ENCODE assay signal across 1 cellular context in genomic region chr16:30113031-30113710, GRCh38.
A peak's percentile ranks its signal among the peaks of the same experiment; 100 is the strongest.
TF ChIP-seq lines count a peak whose summit lies in the region.

GDPD3 (minus strand) TSS chr16:30113537; CDS start chr16:30113478, 59 bp downstream.

TF ChIP-seq in K562, 482 proteins besides CTCF, POLR2A, EP300 and RAD21 (continued from another document):
- TF ChIP-seq GABPB1 (CRISPR knock-in tag; IDR thresholded peaks at IDR 0.05) (no peak), ZBTB12 (CRISPR knock-in tag; IDR thresholded peaks at IDR 0.05) (no peak), RBBP5 (IDR thresholded peaks at IDR 0.05; ENCODE audit: borderline replicate concordance, insufficient read depth, low read length, poor library complexity, severe bottlenecking) (peak; percentile 46), GATAD2B (IDR thresholded peaks at IDR 0.05; ENCODE audit: borderline replicate concordance) (no peak), KHSRP (IDR thresholded peaks at IDR 0.05) (no peak), ERF (CRISPR knock-in tag; IDR thresholded peaks at IDR 0.05) (no peak), SIRT6 (IDR thresholded peaks at IDR 0.05; ENCODE audit: low read depth, low read length) (no peak), ARID3B (CRISPR knock-in tag; IDR thresholded peaks at IDR 0.05; ENCODE audit: borderline replicate concordance) (no peak), HDGF (IDR thresholded peaks at IDR 0.05) (peak; percentile 72; the same call in 1 of the 2 replicates), ZNF780A (CRISPR knock-in tag; IDR thresholded peaks at IDR 0.05) (no peak), MED1 (CRISPR knock-in tag; IDR thresholded peaks at IDR 0.05; ENCODE audit: borderline replicate concordance) (no peak), TCF7L2 (IDR thresholded peaks at IDR 0.05; ENCODE audit: low read depth, low read length) (no peak), ZBED1 (IDR thresholded peaks at IDR 0.05) (no peak), CLOCK (CRISPR knock-in tag; IDR thresholded peaks at IDR 0.05; ENCODE audit: borderline replicate concordance) (no peak), BCOR (IDR thresholded peaks at IDR 0.05) (no peak; the same call in 1 of the 2 replicates), THRAP3 (IDR thresholded peaks at IDR 0.05; ENCODE audit: borderline replicate concordance) (no peak), POLR2G (IDR thresholded peaks at IDR 0.05; ENCODE audit: low read depth, low read length) (peak; percentile 58)
